In the genomic region with DNA sequence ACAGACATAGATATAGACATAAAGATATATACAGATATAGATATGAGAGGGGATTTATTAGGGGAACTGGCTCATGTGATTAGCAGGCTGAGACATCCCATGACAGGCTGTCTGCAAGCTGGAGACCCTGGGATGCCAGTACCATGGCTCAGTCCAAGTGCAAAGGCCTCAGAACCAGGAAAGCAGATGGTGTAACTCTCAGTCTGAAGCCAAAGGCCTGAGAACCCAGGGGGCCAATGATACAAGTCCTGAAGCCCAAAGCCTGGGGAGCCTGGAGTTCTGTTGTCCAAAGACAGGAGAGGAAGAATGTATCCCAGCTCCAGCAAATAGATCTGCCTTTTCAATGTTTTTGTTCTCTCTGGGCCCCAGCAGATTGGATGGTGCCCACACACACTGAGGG, we compare ENCODE assay signal across 1 cellular context.
TF ChIP-seq lines count a peak whose summit lies in the region.

No MANE protein-coding gene starts in this region.

TF ChIP-seq in GM12878, 131 proteins besides CTCF, POLR2A, EP300 and RAD21:
- TF ChIP-seq CREB1 (IDR thresholded peaks at IDR 0.05; ENCODE audit: low read depth) = no peak
- TF ChIP-seq, protein P1, sequence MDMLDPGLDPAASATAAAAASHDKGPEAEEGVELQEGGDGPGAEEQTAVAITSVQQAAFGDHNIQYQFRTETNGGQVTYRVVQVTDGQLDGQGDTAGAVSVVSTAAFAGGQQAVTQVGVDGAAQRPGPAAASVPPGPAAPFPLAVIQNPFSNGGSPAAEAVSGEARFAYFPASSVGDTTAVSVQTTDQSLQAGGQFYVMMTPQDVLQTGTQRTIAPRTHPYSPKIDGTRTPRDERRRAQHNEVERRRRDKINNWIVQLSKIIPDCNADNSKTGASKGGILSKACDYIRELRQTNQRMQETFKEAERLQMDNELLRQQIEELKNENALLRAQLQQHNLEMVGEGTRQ (IDR thresholded peaks at IDR 0.05; ENCODE audit: borderline replicate concordance, low read depth, low read length) = no peak
- no peak for TF ChIP-seq BMI1 (IDR thresholded peaks at IDR 0.05; ENCODE audit: borderline replicate concordance)
